In genomic region chr9:98181746-98182068, GRCh38 we compare ENCODE assay signal across 21 cellular contexts.
"Had no signal": no experiment of that assay in that cellular context is flagged by ENCODE, and none has a peak within 500 bp of the region (broad histone marks: within the 10 kb centered on the region; RNA-seq: fewer than 3 reads in every experiment).

No MANE protein-coding gene starts in this region.

- H3K9ac ChIP-seq: parathyroid adenoma had no signal

- H3K9me3 ChIP-seq: left lung, spleen had no signal

- H3K4me3 ChIP-seq: coronary artery, left lung, spleen had no signal

- H2AFZ ChIP-seq: parathyroid adenoma had no signal

- FAIRE-seq: frontal cortex, kidney had no signal

- H3K4me1 ChIP-seq: parathyroid adenoma had no signal

- ATAC-seq: naive thymus-derived CD4-positive, alpha-beta T cell; sciatic nerve; stimulated activated memory B cell treated with anti-CD40 and anti-IgM and Interleukin-4, amounts not matched to agents 10 μg/mL and 1 μg/mL and 100 μg/mL, for 72 hours; T-cell had no signal

- H3K27ac Mint-ChIP-seq: activated CD4-positive, alpha-beta memory T cell treated with anti-CD3 and anti-CD28 coated beads, Interleukin-2, amount 10 ng/mL, durations not matched to agents 7 days and 5 days; activated naive CD4-positive, alpha-beta T cell treated with anti-CD3 and anti-CD28 coated beads for 36 hours; activated T-cell treated with anti-CD3 and anti-CD28 coated beads, Interleukin-2, amount 50 U/mL, for 24 hours; stimulated activated memory B cell treated with anti-CD40 and anti-IgM and Interleukin-4, amounts not matched to agents 10 μg/mL and 1 μg/mL and 100 μg/mL, for 72 hours; T-cell had no signal

- H3K4me3 Mint-ChIP-seq: activated CD4-positive, alpha-beta memory T cell treated with anti-CD3 and anti-CD28 coated beads, Interleukin-2, amount 10 ng/mL, durations not matched to agents 7 days and 5 days; activated naive CD4-positive, alpha-beta T cell treated with anti-CD3 and anti-CD28 coated beads for 36 hours; activated T-cell treated with anti-CD3 and anti-CD28 coated beads, Interleukin-2, amount 50 U/mL, for 24 hours; naive thymus-derived CD4-positive, alpha-beta T cell; stimulated activated memory B cell treated with anti-CD40 and anti-IgM and Interleukin-4, amounts not matched to agents 10 μg/mL and 1 μg/mL and 100 μg/mL, for 72 hours; T-cell had no signal

- H3K27ac ChIP-seq: brain microvascular endothelial cell, coronary artery, left lung, parathyroid adenoma had no signal

- DNase-seq: activated CD4-positive, alpha-beta memory T cell treated with anti-CD3 and anti-CD28 coated beads, Interleukin-2, amount 10 ng/mL, durations not matched to agents 7 days and 5 days; activated CD4-positive, alpha-beta T cell treated with anti-CD3 and anti-CD28 coated beads for 48 hours; activated CD4-positive, CD25-positive, alpha-beta regulatory T cell; activated naive CD4-positive, alpha-beta T cell treated with anti-CD3 and anti-CD28 coated beads for 36 hours; activated T-cell treated with anti-CD3 and anti-CD28 coated beads, Interleukin-2, amount 50 U/mL, for 24 hours; aorta; brain microvascular endothelial cell; head of caudate nucleus; kidney; left lung; mammary epithelial cell; naive thymus-derived CD4-positive, alpha-beta T cell; stimulated activated CD4-positive, alpha-beta T cell treated with anti-CD3 and anti-CD28 coated beads, Interleukin-4, amount 100 ng/mL, for 4 hours; T-cell; T-helper 9 cell had no signal

- H3K27me3 Mint-ChIP-seq: activated CD4-positive, alpha-beta memory T cell treated with anti-CD3 and anti-CD28 coated beads, Interleukin-2, amount 10 ng/mL, durations not matched to agents 7 days and 5 days; activated T-cell treated with anti-CD3 and anti-CD28 coated beads, Interleukin-2, amount 50 U/mL, for 24 hours; naive thymus-derived CD4-positive, alpha-beta T cell; stimulated activated memory B cell treated with anti-CD40 and anti-IgM and Interleukin-4, amounts not matched to agents 10 μg/mL and 1 μg/mL and 100 μg/mL, for 72 hours; T-cell had no signal

- H3K9me3 Mint-ChIP-seq: activated CD4-positive, alpha-beta memory T cell treated with anti-CD3 and anti-CD28 coated beads, Interleukin-2, amount 10 ng/mL, durations not matched to agents 7 days and 5 days; activated naive CD4-positive, alpha-beta T cell treated with anti-CD3 and anti-CD28 coated beads for 36 hours; activated T-cell treated with anti-CD3 and anti-CD28 coated beads, Interleukin-2, amount 50 U/mL, for 24 hours; naive thymus-derived CD4-positive, alpha-beta T cell; stimulated activated memory B cell treated with anti-CD40 and anti-IgM and Interleukin-4, amounts not matched to agents 10 μg/mL and 1 μg/mL and 100 μg/mL, for 72 hours; T-cell had no signal

- H3K79me2 ChIP-seq: parathyroid adenoma had no signal

- H3K36me3 ChIP-seq: brain microvascular endothelial cell, left lung, spleen had no signal

- H3K27me3 ChIP-seq: brain microvascular endothelial cell, left lung, spleen had no signal

- H3K36me3 Mint-ChIP-seq: stimulated activated memory B cell treated with anti-CD40 and anti-IgM and Interleukin-4, amounts not matched to agents 10 μg/mL and 1 μg/mL and 100 μg/mL, for 72 hours had no signal
